Comparison of ENCODE assay signal across 11 cellular contexts in genomic region chr19:2631213-2631821, GRCh38.
DNase-seq lines count a peak whose midpoint lies in the region; ATAC-seq and TF ChIP-seq lines count a peak whose summit lies in the region.
"Had no signal": no experiment of that assay in that cellular context is flagged by ENCODE, and none has a peak within 500 bp of the region (broad histone marks: within the 10 kb centered on the region; RNA-seq: fewer than 3 reads in every experiment).

No MANE protein-coding gene starts in this region.

- H3K27me3 ChIP-seq in DOHH2 (ENCODE audit: control insufficient read depth, low read length): no peaks in the 10 kb centered on the region
- peaks cover 3% of the 10 kb centered on the region; the same call in 1 of the 2 replicates for H3K27me3 ChIP-seq in PC-9 (ENCODE audit: insufficient read depth, low read depth)
- H3K27me3 ChIP-seq: brain microvascular endothelial cell had no signal

- H4K20me1 ChIP-seq in DOHH2 (ENCODE audit: control insufficient read depth, insufficient read depth, low read depth, low read length): peaks cover 3% of the 10 kb centered on the region; the same call in 1 of the 2 replicates
- no peaks in the 10 kb centered on the region for H4K20me1 ChIP-seq in PC-9 (ENCODE audit: insufficient read depth)

- peaks cover 27% of the 10 kb centered on the region for H3K9me3 ChIP-seq in DOHH2 (ENCODE audit: control insufficient read depth, insufficient read depth, low read length)
- no peaks in the 10 kb centered on the region for H3K9me3 ChIP-seq in PC-9 (ENCODE audit: insufficient read depth, low read depth)

- TF ChIP-seq CTCF in DOHH2 (IDR thresholded peaks at IDR 0.05; ENCODE audit: low read depth, low read length, poor library complexity, severe bottlenecking): peak; percentile 42
- no peak for TF ChIP-seq CTCF in PC-9 (conservative IDR thresholded peaks at IDR 0.05)

- H3K79me2 ChIP-seq in DOHH2 (ENCODE audit: control insufficient read depth, low read length): peaks cover 97% of the 10 kb centered on the region
- H3K79me2 ChIP-seq in PC-9 (ENCODE audit: low read depth): no peaks in the 10 kb centered on the region

- POLR2A ChIA-PET in PC-9 (lab: Charles Lee; ENCODE audit: unreplicated experiment): no interaction called here

- H3K27ac ChIP-seq in DOHH2 (ENCODE audit: low read depth, low read length) (peak overlapping the region; percentile 92), PC-9 (no peak overlapping the region)
- H3K27ac ChIP-seq: brain microvascular endothelial cell had no signal

- H3K9me2 ChIP-seq in DOHH2 (replicated peaks; ENCODE audit: control insufficient read depth, low read length): no peaks in the 10 kb centered on the region
- no peaks in the 10 kb centered on the region for H3K9me2 ChIP-seq in PC-9 (ENCODE audit: insufficient read depth)

- H3K36me3 ChIP-seq in DOHH2 (ENCODE audit: control insufficient read depth, low read length): peaks cover 59% of the 10 kb centered on the region
- H3K36me3 ChIP-seq in PC-9 (ENCODE audit: low read depth): no peaks in the 10 kb centered on the region
- H3K36me3 ChIP-seq: brain microvascular endothelial cell had no signal

- H3F3A ChIP-seq in DOHH2 (ENCODE audit: control insufficient read depth, insufficient read depth) (peaks cover 46% of the 10 kb centered on the region), PC-9 (ENCODE audit: insufficient read depth, low read depth) (peaks cover 8% of the 10 kb centered on the region; the same call in 1 of the 2 replicates)

- H3K9me3 Mint-ChIP-seq in activated T-helper 17 cell treated with anti-CD3 and anti-CD28 coated beads, Interleukin-2, amount 50 U/mL, for 72 hours: peaks cover 3% of the 10 kb centered on the region
- no peaks in the 10 kb centered on the region for H3K9me3 Mint-ChIP-seq in memory B cell

- H3K4me3 ChIP-seq in DOHH2 (ENCODE audit: low read length): peak overlapping the region; percentile 4; the same call in 1 of the 2 replicates
- H3K4me3 ChIP-seq in PC-9: no peak overlapping the region

- no peak overlapping the region for H3K4me3 Mint-ChIP-seq in activated T-helper 17 cell treated with anti-CD3 and anti-CD28 coated beads, Interleukin-2, amount 50 U/mL, for 72 hours
- H3K4me3 Mint-ChIP-seq in memory B cell: no peak overlapping the region
- H3K4me3 Mint-ChIP-seq: activated CD4-positive, alpha-beta T cell treated with anti-CD3 and anti-CD28 coated beads for 36 hours had no signal

- intact Hi-C loops in PC-9 (cut with micrococcal nuclease; ENCODE audit: unreplicated experiment): no loop called here

- peak; percentile 74 to 78 for DNase-seq in Kasumi-1 (lab: John Stamatoyannopoulos, UW)
- DNase-seq in memory B cell (ENCODE audit: low spot score in 2 of 2): peak in 1 of 2 donors; percentile 50
- no peak for DNase-seq in DMS153 treated with DMSO at 0.1 percent for 48 hours (lab: John Stamatoyannopoulos, UW; ENCODE audit: unreplicated experiment)
- DNase-seq in PC-9: no peak
- DNase-seq: activated CD4-positive, alpha-beta T cell treated with anti-CD3 and anti-CD28 coated beads for 36 hours; brain microvascular endothelial cell had no signal

- CTCF ChIA-PET in PC-9 (lab: Charles Lee): interaction anchor here (0.6 kb wide), 2 partner anchors 31 to 392 kb away, joined by 5 to 7 read pairs; no protein-coding TSS in a partner anchor

- no peak overlapping the region for H2AFZ ChIP-seq in PC-9

- no peak for ATAC-seq in activated T-helper 17 cell treated with anti-CD3 and anti-CD28 coated beads, Interleukin-2, amount 50 U/mL, for 72 hours (replicated peaks)
- ATAC-seq in memory B cell (ENCODE audit: low read depth) (no peak), HG03045 (IDR thresholded peaks at IDR 0.05; ENCODE audit: unreplicated experiment) (no peak), HG03097 (IDR thresholded peaks at IDR 0.05; ENCODE audit: low FRiP score, unreplicated experiment) (no peak)
- ATAC-seq: activated CD4-positive, alpha-beta T cell treated with anti-CD3 and anti-CD28 coated beads for 36 hours had no signal

- H3K4me2 ChIP-seq in DOHH2 (ENCODE audit: low read length) (peak overlapping the region; percentile 83), PC-9 (no peak overlapping the region)

- no TSS peak for BruUV-seq in PC-9 (replicated peaks; lab: Mats Ljungman, UMichigan)

- H3K27ac Mint-ChIP-seq in activated T-helper 17 cell treated with anti-CD3 and anti-CD28 coated beads, Interleukin-2, amount 50 U/mL, for 72 hours: peak overlapping the region; percentile 50
- H3K27ac Mint-ChIP-seq in memory B cell: peak overlapping the region; percentile 87
- H3K27ac Mint-ChIP-seq: activated CD4-positive, alpha-beta T cell treated with anti-CD3 and anti-CD28 coated beads for 36 hours; progenitor cell of endocrine pancreas had no signal

- H3K27me3 Mint-ChIP-seq in activated T-helper 17 cell treated with anti-CD3 and anti-CD28 coated beads, Interleukin-2, amount 50 U/mL, for 72 hours: no peaks in the 10 kb centered on the region
- no peaks in the 10 kb centered on the region for H3K27me3 Mint-ChIP-seq in memory B cell
- H3K27me3 Mint-ChIP-seq: activated CD4-positive, alpha-beta T cell treated with anti-CD3 and anti-CD28 coated beads for 36 hours; progenitor cell of endocrine pancreas had no signal

- no peaks in the 10 kb centered on the region for H3K36me3 Mint-ChIP-seq in activated T-helper 17 cell treated with anti-CD3 and anti-CD28 coated beads, Interleukin-2, amount 50 U/mL, for 72 hours (ENCODE audit: low read depth)
- H3K36me3 Mint-ChIP-seq in memory B cell: peaks cover 28% of the 10 kb centered on the region

- H3K4me1 ChIP-seq in DOHH2 (ENCODE audit: control insufficient read depth, low read length) (peaks cover 100% of the 10 kb centered on the region), PC-9 (replicated peaks; ENCODE audit: insufficient read depth) (peaks cover 9% of the 10 kb centered on the region)

- peaks cover 17% of the 10 kb centered on the region for H3K4me1 Mint-ChIP-seq in activated T-helper 17 cell treated with anti-CD3 and anti-CD28 coated beads, Interleukin-2, amount 50 U/mL, for 72 hours
- peaks cover 67% of the 10 kb centered on the region for H3K4me1 Mint-ChIP-seq in memory B cell

Comparison
In these comparisons a context has a peak if more than half of its experiments do, and no peak if none do; other contexts are left out.
1. DNase-seq: peak in Kasumi-1 (2 of 2); none in DMS153 treated with DMSO at 0.1 percent for 48 hours (single experiment) and PC-9 (0 of 2).